15 cellular contexts compared by ENCODE assay signal in the genomic region with DNA sequence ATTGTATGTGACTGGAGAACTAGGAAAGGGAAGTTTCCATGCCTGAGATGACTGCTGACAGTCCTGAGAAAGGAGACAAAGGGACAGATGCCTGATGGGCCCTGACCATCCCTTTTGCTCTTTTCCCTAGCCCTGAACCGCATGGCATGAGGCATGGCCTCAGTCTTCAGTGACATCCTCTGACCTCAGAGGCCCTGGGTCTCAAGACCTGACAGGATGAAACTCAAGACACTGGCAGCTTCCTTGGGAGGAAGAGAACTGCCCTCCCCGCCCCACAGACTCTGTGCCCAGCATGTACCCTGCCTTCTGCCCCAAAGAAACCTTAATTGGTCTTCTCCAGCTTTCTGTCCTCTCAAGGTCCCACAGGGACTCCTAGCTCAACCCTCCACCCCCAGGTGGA.
"Had no signal": no experiment of that assay in that cellular context is flagged by ENCODE, and none has a peak within 500 bp of the region (broad histone marks: within the 10 kb centered on the region; RNA-seq: fewer than 3 reads in every experiment).

No MANE protein-coding gene starts in this region.

- H3K27me3 Mint-ChIP-seq: activated naive CD8-positive, alpha-beta T cell treated with anti-CD3 and anti-CD28 coated beads for 36 hours; naive thymus-derived CD4-positive, alpha-beta T cell had no signal

- H3K9me3 Mint-ChIP-seq: activated naive CD8-positive, alpha-beta T cell treated with anti-CD3 and anti-CD28 coated beads for 36 hours; naive thymus-derived CD4-positive, alpha-beta T cell had no signal

- H3K36me3 ChIP-seq: adrenal gland, thyroid gland had no signal

- H3K4me1 Mint-ChIP-seq: activated naive CD8-positive, alpha-beta T cell treated with anti-CD3 and anti-CD28 coated beads for 36 hours; naive thymus-derived CD4-positive, alpha-beta T cell had no signal

- H3K27ac ChIP-seq: adrenal gland, parathyroid adenoma, thyroid gland had no signal

- H3K4me3 ChIP-seq: adrenal gland, thyroid gland had no signal

- H3K9me3 ChIP-seq: adrenal gland, thyroid gland had no signal

- H3K36me3 Mint-ChIP-seq: activated naive CD8-positive, alpha-beta T cell treated with anti-CD3 and anti-CD28 coated beads for 36 hours; brain; mesothelial cell of epicardium; naive thymus-derived CD4-positive, alpha-beta T cell had no signal

- H3K9ac ChIP-seq: parathyroid adenoma had no signal

- DNase-seq: activated CD4-positive, alpha-beta T cell treated with anti-CD3 and anti-CD28 coated beads for 4 hours; activated CD4-positive, alpha-beta T cell treated with anti-CD3 and anti-CD28 coated beads, Interleukin-2, amount 50 U/mL, for 4 hours; activated CD8-positive, alpha-beta memory T cell treated with anti-CD3 and anti-CD28 coated beads for 24 hours; activated effector memory CD4-positive, alpha-beta T cell treated with Interleukin-2 at 50 U/mL for 16 hours; activated naive CD4-positive, alpha-beta T cell treated with Interleukin-2 at 50 U/mL for 16 hours; activated naive CD8-positive, alpha-beta T cell treated with anti-CD3 and anti-CD28 coated beads for 36 hours; effector CD8-positive, alpha-beta T cell; naive thymus-derived CD4-positive, alpha-beta T cell; stimulated activated CD4-positive, alpha-beta T cell treated with anti-CD3 and anti-CD28 coated beads, Interleukin-2, amount 100 ng/mL, for 48 hours; stimulated activated naive CD4-positive, alpha-beta T cell treated with Interleukin-2 at 50 U/mL for 16 hours had no signal

- ATAC-seq: naive thymus-derived CD4-positive, alpha-beta T cell had no signal

- H3K4me3 Mint-ChIP-seq: activated naive CD8-positive, alpha-beta T cell treated with anti-CD3 and anti-CD28 coated beads for 36 hours; brain; mesothelial cell of epicardium; naive thymus-derived CD4-positive, alpha-beta T cell had no signal

- H3K27ac Mint-ChIP-seq: activated naive CD8-positive, alpha-beta T cell treated with anti-CD3 and anti-CD28 coated beads for 36 hours; naive thymus-derived CD4-positive, alpha-beta T cell had no signal

- H3K27me3 ChIP-seq: adrenal gland, thyroid gland had no signal

- H3K4me1 ChIP-seq: adrenal gland, parathyroid adenoma, thyroid gland had no signal
